ENCODE assay signal across 2 cellular contexts in genomic region chr3:38657369-38657768, GRCh38.
TF ChIP-seq lines count a peak whose summit lies in the region.

No MANE protein-coding gene starts in this region.

TF ChIP-seq in GM23338, 12 proteins besides CTCF, POLR2A, EP300 and RAD21:
- TF ChIP-seq NANOG (IDR thresholded peaks at IDR 0.05; ENCODE audit: borderline replicate concordance) (no peak), ZNF331 (CRISPR knock-in tag; IDR thresholded peaks at IDR 0.05; ENCODE audit: low read depth) (no peak), STAT1 (IDR thresholded peaks at IDR 0.05; ENCODE audit: unreplicated experiment) (no peak), ZNF114 (CRISPR knock-in tag; IDR thresholded peaks at IDR 0.05) (no peak), ETS1 (IDR thresholded peaks at IDR 0.05) (no peak), REST (IDR thresholded peaks at IDR 0.05; ENCODE audit: unreplicated experiment) (no peak), POLR2AphosphoS5 (IDR thresholded peaks at IDR 0.05; ENCODE audit: low read depth) (no peak), CREB1 (CRISPR knock-in tag; IDR thresholded peaks at IDR 0.05; ENCODE audit: low read depth) (no peak), ZNF462 (CRISPR knock-in tag; IDR thresholded peaks at IDR 0.05) (no peak), JUNB (IDR thresholded peaks at IDR 0.05; ENCODE audit: unreplicated experiment) (no peak), EZH2 (IDR thresholded peaks at IDR 0.05; ENCODE audit: low read depth, unreplicated experiment) (no peak), EZH2phosphoT487 (IDR thresholded peaks at IDR 0.05; ENCODE audit: unreplicated experiment) (no peak)

TF ChIP-seq in IMR-90, 13 proteins besides CTCF, POLR2A, EP300 and RAD21:
- TF ChIP-seq CEBPB (IDR thresholded peaks at IDR 0.05; ENCODE audit: low read depth, low read length) (no peak), RFX5 (IDR thresholded peaks at IDR 0.05; ENCODE audit: low read depth, low read length) (no peak), USF2 (IDR thresholded peaks at IDR 0.05; ENCODE audit: low read depth, low read length) (no peak), SMC3 (IDR thresholded peaks at IDR 0.05; ENCODE audit: low read depth, low read length) (no peak), ELK1 (IDR thresholded peaks at IDR 0.05; ENCODE audit: borderline replicate concordance, low read depth, low read length) (no peak)
TF ChIP-seq in IMR-90: peak in this region for 0.
